In the genomic region with DNA sequence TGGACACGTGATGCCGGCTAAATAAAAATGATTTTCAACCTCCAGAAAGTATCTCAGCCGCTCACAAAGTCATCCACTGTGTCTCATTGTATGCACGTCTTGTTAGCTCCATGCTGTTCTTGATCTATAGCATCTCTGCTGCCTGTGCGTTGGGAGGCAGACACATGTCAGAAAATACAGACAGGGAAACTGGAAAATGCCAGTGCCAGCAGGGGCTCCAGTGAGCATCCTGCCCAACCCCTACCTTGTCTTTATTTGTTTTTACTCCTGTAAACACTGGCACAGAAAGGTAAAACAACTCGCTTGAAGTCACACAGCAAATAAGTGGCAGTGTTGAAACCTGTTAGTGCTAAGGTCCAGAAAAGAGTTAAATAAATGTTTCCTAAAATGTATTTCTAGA, we compare ENCODE assay signal across 15 cellular contexts.
DNase-seq lines count a peak whose midpoint lies in the region; ATAC-seq, FAIRE-seq and TF ChIP-seq lines count a peak whose summit lies in the region.
"Had no signal": no experiment of that assay in that cellular context is flagged by ENCODE, and none has a peak within 500 bp of the region (broad histone marks: within the 10 kb centered on the region; RNA-seq: fewer than 3 reads in every experiment).

No MANE protein-coding gene starts in this region.

- H4K20me1 ChIP-seq in GM23338 (replicated peaks; ENCODE audit: insufficient read depth): no peaks in the 10 kb centered on the region
- no peaks in the 10 kb centered on the region for H4K20me1 ChIP-seq in H1 (replicated peaks in 1 of 2; ENCODE audit: control insufficient read depth in 1 of 2, insufficient read depth in 2 of 2, low read length in 2 of 2)
- H4K20me1 ChIP-seq: BLaER1 had no signal

- ATAC-seq in GM23338 (no peak), RWPE2 (ENCODE audit: low read depth) (no peak), GM18520 (IDR thresholded peaks at IDR 0.05; ENCODE audit: unreplicated experiment) (no peak)
- no peak for ATAC-seq in activated CD8-positive, alpha-beta T cell treated with anti-CD3 and anti-CD28 coated beads, Interleukin-2, amount 10 ng/mL, durations not matched to agents 7 days and 5 days

- no peaks in the 10 kb centered on the region for H3K4me1 Mint-ChIP-seq in GM23338
- H3K4me1 Mint-ChIP-seq in activated CD8-positive, alpha-beta T cell treated with anti-CD3 and anti-CD28 coated beads, Interleukin-2, amount 10 ng/mL, durations not matched to agents 7 days and 5 days (ENCODE audit: low read depth): no peaks in the 10 kb centered on the region
- H3K4me1 Mint-ChIP-seq: CD4-positive, CD25-positive, alpha-beta regulatory T cell had no signal

- no peak overlapping the region for H3K23ac ChIP-seq in H1 (ENCODE audit: insufficient read length)

- H2AFZ ChIP-seq in GM23338 (no peak overlapping the region), H1 (ENCODE audit: low read length) (no peak overlapping the region)
- H2AFZ ChIP-seq: GM23248 had no signal

- no peaks in the 10 kb centered on the region for H3K4me1 ChIP-seq in GM23338 (ENCODE audit: insufficient read depth)
- no peaks in the 10 kb centered on the region for H3K4me1 ChIP-seq in RWPE2 (ENCODE audit: insufficient read depth, poor library complexity, severe bottlenecking)
- 0 out of 7 replicates have a peak, but pooled peaks cover 0 to 3% (median 0%) of the 10 kb centered on the region in 4 experiments for H3K4me1 ChIP-seq in H1 (replicated peaks in 1 of 4; ENCODE audit: control insufficient read depth in 3 of 4, insufficient read depth in 4 of 4, low read length in 3 of 4)
- no peaks in the 10 kb centered on the region for H3K4me1 ChIP-seq in sigmoid colon
- H3K4me1 ChIP-seq: HAP-1 had no signal

- H3K27me3 Mint-ChIP-seq in GM23338 (ENCODE audit: insufficient read depth, low read depth, poor library complexity): peaks cover 6% of the 10 kb centered on the region
- peaks cover 15% of the 10 kb centered on the region for H3K27me3 Mint-ChIP-seq in activated CD8-positive, alpha-beta T cell treated with anti-CD3 and anti-CD28 coated beads, Interleukin-2, amount 10 ng/mL, durations not matched to agents 7 days and 5 days (ENCODE audit: low read depth)

- no peak overlapping the region for H4K8ac ChIP-seq in H1 (ENCODE audit: extremely low read depth, insufficient read depth, low read length)

- POLR2A ChIA-PET in H1 (lab: Charles Lee; ENCODE audit: partially characterized antibody): no interaction called here
- POLR2A ChIA-PET in activated CD8-positive, alpha-beta T cell treated with anti-CD3 and anti-CD28 coated beads, Interleukin-2, amount 10 ng/mL, durations not matched to agents 7 days and 5 days (lab: Charles Lee): no interaction called here

- no peaks in the 10 kb centered on the region for H3F3A ChIP-seq in GM23338 (replicated peaks; ENCODE audit: low read depth)

- CTCF ChIA-PET in H1 (lab: Charles Lee; ENCODE audit: partially characterized antibody): no interaction called here
- CTCF ChIA-PET in activated CD8-positive, alpha-beta T cell treated with anti-CD3 and anti-CD28 coated beads, Interleukin-2, amount 10 ng/mL, durations not matched to agents 7 days and 5 days (lab: Charles Lee): no interaction called here

- TF ChIP-seq CTCF in GM23338 (conservative IDR thresholded peaks at IDR 0.05; ENCODE audit: low read depth in 2 of 2) (0 out of 4 replicates have a peak, but pooled peaks have one; percentile 6 to 20), RWPE2 (IDR thresholded peaks at IDR 0.05; ENCODE audit: poor library complexity, severe bottlenecking) (peak; percentile 5), H1 (IDR thresholded peaks at IDR 0.05; ENCODE audit: control extremely low read depth in 1 of 3, insufficient read depth in 1 of 3, low read depth in 1 of 3, low read length in 3 of 3) (no peak), retinal pigment epithelial cell (conservative IDR thresholded peaks at IDR 0.05; ENCODE audit: low read depth, low read length) (peak; percentile 28), sigmoid colon (IDR thresholded peaks at IDR 0.05) (no peak)

- H3K4me3 ChIP-seq in GM23338 (no peak overlapping the region), RWPE2 (ENCODE audit: severe bottlenecking) (no peak overlapping the region), H1 (ENCODE audit: extremely low read depth in 1 of 4, insufficient read depth in 2 of 4, low read depth in 3 of 4, low read length in 4 of 4) (no peak overlapping the region), retinal pigment epithelial cell (ENCODE audit: low read length) (no peak overlapping the region), sigmoid colon (no peak overlapping the region)
- H3K4me3 ChIP-seq: BLaER1, GM23248, HAP-1 had no signal

- H3K9me3 ChIP-seq in RWPE2 (ENCODE audit: severe bottlenecking): no peaks in the 10 kb centered on the region
- no peaks in the 10 kb centered on the region for H3K9me3 ChIP-seq in H1 (ENCODE audit: insufficient read depth in 2 of 2, low read depth in 1 of 2, low read length in 1 of 2)
- H3K9me3 ChIP-seq in sigmoid colon: no peaks in the 10 kb centered on the region
- H3K9me3 ChIP-seq: BLaER1, HAP-1 had no signal

- no peaks in the 10 kb centered on the region for H3K36me3 Mint-ChIP-seq in GM23338 (ENCODE audit: low read depth)
- no peaks in the 10 kb centered on the region for H3K36me3 Mint-ChIP-seq in activated CD8-positive, alpha-beta T cell treated with anti-CD3 and anti-CD28 coated beads, Interleukin-2, amount 10 ng/mL, durations not matched to agents 7 days and 5 days (ENCODE audit: low read depth)
- H3K36me3 Mint-ChIP-seq: CD4-positive, CD25-positive, alpha-beta regulatory T cell had no signal

- WGBS in H1 (ENCODE audit: extremely low coverage in 1 of 2, insufficient coverage in 1 of 2, insufficient read length in 1 of 2, insufficient replicate concordance in 2 of 2, low coverage in 1 of 2, low lambda C conversion rate in 2 of 2, missing lambda C conversion rate in 1 of 2), 2 experiments: 88% methylated on average over 6 of the region's 6 CpGs; no CpG with 5 or more reads in 1 of the 2 experiments
- WGBS in sigmoid colon, 2 donors: 75 to 86% methylated on average over 6 of the region's 6 CpGs

- H2AK5ac ChIP-seq in H1 (ENCODE audit: low read depth, low read length): no peak overlapping the region

- no peak overlapping the region for H2BK20ac ChIP-seq in H1 (ENCODE audit: low read length)

- H3K79me1 ChIP-seq in H1 (ENCODE audit: low read depth, low read length): no peaks in the 10 kb centered on the region

- TF ChIP-seq POLR2A in H1 (IDR thresholded peaks at IDR 0.05; ENCODE audit: control extremely low read depth in 1 of 2, low read depth in 2 of 2, low read length in 2 of 2): no peak
- no peak for TF ChIP-seq POLR2A in sigmoid colon (IDR thresholded peaks at IDR 0.05)

- no peak overlapping the region for H3K4ac ChIP-seq in H1 (replicated peaks; ENCODE audit: insufficient read length, low read depth, low read length)

- H2BK15ac ChIP-seq in H1 (ENCODE audit: low read length): no peak overlapping the region

- no peaks in the 10 kb centered on the region for H3K9me2 ChIP-seq in GM23338 (ENCODE audit: insufficient read depth)

- DNase-seq in GM23338 (ENCODE audit: low spot score) (peak; percentile 27), RWPE2 (ENCODE audit: low spot score) (no peak), H1 (ENCODE audit: low read depth in 1 of 2, low spot score in 2 of 2) (no peak), retinal pigment epithelial cell (ENCODE audit: low read depth) (no peak), UCSD-AML1 (lab: John Stamatoyannopoulos, UW; ENCODE audit: unreplicated experiment) (no peak), sigmoid colon (no peak)
- DNase-seq in activated CD8-positive, alpha-beta T cell treated with anti-CD3 and anti-CD28 coated beads, Interleukin-2, amount 10 ng/mL, durations not matched to agents 7 days and 5 days: no peak
- DNase-seq: CD4-positive, CD25-positive, alpha-beta regulatory T cell; DMS53; GF-D8; GM23248 had no signal

- no peak overlapping the region for H4K5ac ChIP-seq in H1 (ENCODE audit: insufficient read length, low read depth, low read length)

- no peak overlapping the region for H2BK5ac ChIP-seq in H1 (ENCODE audit: low read depth, low read length)

- no peak overlapping the region for H3K14ac ChIP-seq in H1 (ENCODE audit: insufficient read length)

- FAIRE-seq in H1 (lab: Jason Lieb, UNC): no peak
- FAIRE-seq: HTR-8/SVneo had no signal

- no peaks in the 10 kb centered on the region for H3K27me3 ChIP-seq in GM23338 (ENCODE audit: insufficient read depth)
- H3K27me3 ChIP-seq in RWPE2 (ENCODE audit: insufficient read depth, poor library complexity, severe bottlenecking): no peaks in the 10 kb centered on the region
- no peaks in the 10 kb centered on the region for H3K27me3 ChIP-seq in H1 (replicated peaks in 1 of 4; ENCODE audit: control insufficient read depth in 3 of 4, extremely low read depth in 1 of 4, insufficient read depth in 3 of 4, low read length in 3 of 4)
- H3K27me3 ChIP-seq in sigmoid colon: peaks cover 0 to 7% (median 0%) of the 10 kb centered on the region in 3 donors
- H3K27me3 ChIP-seq: BLaER1 had no signal

- no peak overlapping the region for H4K91ac ChIP-seq in H1 (replicated peaks; ENCODE audit: insufficient read length, low read length)

- 0 out of 2 replicates have a peak overlapping the region, but pooled peaks have one; percentile 5 for H2BK12ac ChIP-seq in H1 (ENCODE audit: low read depth, low read length)

- H3K23me2 ChIP-seq in H1 (ENCODE audit: low read depth, low read length): no peaks in the 10 kb centered on the region

- H3K4me2 ChIP-seq in GM23338 (no peak overlapping the region), H1 (ENCODE audit: insufficient read depth in 1 of 2, low read depth in 2 of 2, low read length in 2 of 2) (no peak overlapping the region)
- H3K4me2 ChIP-seq: BLaER1 had no signal

- no peak overlapping the region for H3K18ac ChIP-seq in H1 (ENCODE audit: extremely low read depth, low read length)

- H3K27ac Mint-ChIP-seq in GM23338: no peak overlapping the region
- no peak overlapping the region for H3K27ac Mint-ChIP-seq in activated CD8-positive, alpha-beta T cell treated with anti-CD3 and anti-CD28 coated beads, Interleukin-2, amount 10 ng/mL, durations not matched to agents 7 days and 5 days
- H3K27ac Mint-ChIP-seq: CD4-positive, CD25-positive, alpha-beta regulatory T cell had no signal

- no peaks in the 10 kb centered on the region; the same call in 2 of the 3 replicates for H3K9me3 Mint-ChIP-seq in GM23338
- no peaks in the 10 kb centered on the region for H3K9me3 Mint-ChIP-seq in activated CD8-positive, alpha-beta T cell treated with anti-CD3 and anti-CD28 coated beads, Interleukin-2, amount 10 ng/mL, durations not matched to agents 7 days and 5 days (ENCODE audit: insufficient read depth)

- H3K36me3 ChIP-seq in GM23338 (ENCODE audit: insufficient read depth) (no peaks in the 10 kb centered on the region), RWPE2 (ENCODE audit: low read depth) (no peaks in the 10 kb centered on the region), H1 (ENCODE audit: control insufficient read depth in 2 of 4, insufficient read depth in 4 of 4, low read length in 3 of 4) (no peaks in the 10 kb centered on the region), sigmoid colon (no peaks in the 10 kb centered on the region)
- H3K36me3 ChIP-seq: BLaER1, HAP-1 had no signal

- intact Hi-C loops in sigmoid colon (cut with DNase I): no loop called here

- no peak overlapping the region for H3K9ac ChIP-seq in H1 (replicated peaks in 1 of 4; ENCODE audit: extremely low read depth in 1 of 4, low read depth in 3 of 4, low read length in 3 of 4)
- H3K9ac ChIP-seq: BLaER1, GM23248 had no signal

- no peak for TF ChIP-seq RAD21 in H1 (IDR thresholded peaks at IDR 0.05 in 1 of 2, conservative IDR thresholded peaks at IDR 0.05 in 1 of 2; ENCODE audit: low read depth in 2 of 2, low read length in 2 of 2)

- no peak overlapping the region for H2BK120ac ChIP-seq in H1 (replicated peaks; ENCODE audit: low read depth, low read length)

- no peak overlapping the region for H3K56ac ChIP-seq in H1 (replicated peaks; ENCODE audit: insufficient read length, low read depth, low read length)

- no peaks in the 10 kb centered on the region for H3K79me2 ChIP-seq in GM23338 (replicated peaks; ENCODE audit: insufficient read depth)
- no peaks in the 10 kb centered on the region for H3K79me2 ChIP-seq in H1 (ENCODE audit: control insufficient read depth in 1 of 2, insufficient read depth in 2 of 2, low read length in 2 of 2)

- no peak overlapping the region for H3K4me3 Mint-ChIP-seq in GM23338
- no peak overlapping the region for H3K4me3 Mint-ChIP-seq in activated CD8-positive, alpha-beta T cell treated with anti-CD3 and anti-CD28 coated beads, Interleukin-2, amount 10 ng/mL, durations not matched to agents 7 days and 5 days
- H3K4me3 Mint-ChIP-seq: CD4-positive, CD25-positive, alpha-beta regulatory T cell had no signal

- TF ChIP-seq EP300 in H1 (IDR thresholded peaks at IDR 0.05; ENCODE audit: borderline replicate concordance in 1 of 2, low read depth in 2 of 2, low read length in 2 of 2) (no peak), sigmoid colon (IDR thresholded peaks at IDR 0.05) (no peak)

- H3K27ac ChIP-seq in GM23338 (ENCODE audit: low read depth) (no peak overlapping the region), RWPE2 (ENCODE audit: poor library complexity, severe bottlenecking) (no peak overlapping the region), H1 (ENCODE audit: low read depth, low read length) (no peak overlapping the region), sigmoid colon (no peak overlapping the region)
- H3K27ac ChIP-seq: BLaER1, GM23248 had no signal

Comparison
In these comparisons a context has a peak if more than half of its experiments do, and no peak if none do; other contexts are left out.
1. CTCF ChIP-seq: peak in GM23338 (2 of 2), RWPE2 (single experiment) and retinal pigment epithelial cell (single experiment); none in H1 (0 of 3) and sigmoid colon (0 of 4).